Comparison of ENCODE assay signal across 16 cellular contexts in the genomic region with DNA sequence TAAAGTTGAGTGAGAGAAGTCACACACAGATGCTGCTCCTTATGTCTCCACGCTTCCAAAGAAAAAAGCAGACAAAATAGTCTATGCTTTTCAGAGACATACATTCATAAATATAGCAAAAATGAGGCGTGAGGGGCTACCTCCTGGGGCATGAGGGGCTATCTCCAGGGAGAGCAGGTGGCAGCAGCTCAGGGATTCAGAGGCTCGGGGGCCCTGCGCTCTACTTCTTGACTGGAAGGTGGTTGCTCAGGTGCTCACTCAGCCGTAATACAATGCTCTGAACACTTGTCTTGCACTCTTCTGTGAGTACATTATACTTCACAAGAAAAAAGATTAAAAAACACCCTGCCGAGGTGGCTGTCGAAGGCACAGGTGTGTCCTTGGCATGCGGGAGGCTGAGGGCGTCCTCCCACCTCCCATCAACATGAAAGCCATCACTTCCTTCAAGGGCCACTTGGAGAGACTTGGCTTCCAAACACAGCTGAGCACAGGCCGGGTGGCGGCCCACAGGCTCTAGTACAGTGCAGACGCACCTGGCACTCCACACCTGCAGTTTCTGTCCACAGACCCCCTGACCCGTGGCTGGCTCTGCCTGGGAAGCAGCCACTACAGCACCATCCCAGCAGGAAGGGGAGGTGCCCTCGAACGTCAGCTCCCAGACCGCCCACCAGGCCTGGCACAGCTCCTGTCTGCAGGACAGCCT. TPM values are rescaled to one million over a fixed set of nuclear protein-coding genes. Genes with fewer than 3 reads are reported as not detected.
DNase-seq lines count a peak whose midpoint lies in the region; FAIRE-seq and TF ChIP-seq lines count a peak whose summit lies in the region.
"Had no signal": no experiment of that assay in that cellular context is flagged by ENCODE, and none has a peak within 500 bp of the region (broad histone marks: within the 10 kb centered on the region; RNA-seq: fewer than 3 reads in every experiment).

No MANE protein-coding gene starts in this region.

- H3K18ac ChIP-seq in H9 (ENCODE audit: insufficient read length, low read depth, low read length), result no peak overlapping the region

- H3K56ac ChIP-seq in H9 (ENCODE audit: insufficient read length, low read depth, low read length), result no peak overlapping the region

- H3T11ph ChIP-seq in H9 (ENCODE audit: low read length), result no peak overlapping the region

- no peak overlapping the region for H3K27ac ChIP-seq in H9 (ENCODE audit: insufficient read length, low read depth, low read length)
- H3K27ac ChIP-seq in dorsolateral prefrontal cortex, result no peak overlapping the region
- H3K27ac ChIP-seq: PC-9 had no signal

- H3K36me3 Mint-ChIP-seq in H9 (ENCODE audit: insufficient read depth in 1 of 3, low read depth in 3 of 3), result peaks cover 0 to 13% (median 0%) of the 10 kb centered on the region in 3 experiments; a peak in 3 of 7 replicates

- no peaks in the 10 kb centered on the region for H3K9me3 ChIP-seq in H9 (ENCODE audit: control insufficient read depth, low read depth, low read length)

- H3K4me3 Mint-ChIP-seq in H9, result no peak overlapping the region
- H3K4me3 Mint-ChIP-seq: nephron had no signal

- in situ Hi-C loops in G401 (cut with HindIII; ENCODE audit: low sequenced_read_pairs), result no loop called here

- no peak overlapping the region for H2AFZ ChIP-seq in H9 (ENCODE audit: low read length)
- H2AFZ ChIP-seq: PC-9 had no signal

- peak; percentile 24 for DNase-seq in H9
- peak; percentile 94 for DNase-seq in NCI-H2171 treated with DMSO at 0.1 percent for 48 hours (lab: John Stamatoyannopoulos, UW)
- DNase-seq in dorsolateral prefrontal cortex, result peak in 8 of 10 donors; percentile 2 to 39 (median 14)
- peak; percentile 3 for DNase-seq in retina
- DNase-seq in G401 (ENCODE audit: low spot score), result no peak
- DNase-seq in CD1c-positive myeloid dendritic cell (ENCODE audit: extremely low spot score), result no peak
- DNase-seq in GM19239 (ENCODE audit: insufficient read length, low spot score), result no peak
- DNase-seq in EL, result no peak
- DNase-seq: activated CD4-positive, alpha-beta T cell treated with anti-CD3 and anti-CD28 coated beads, Interleukin-2, amount 50 U/mL, for 4 hours; amygdala; MV-4-11; PC-9; substantia nigra had no signal

- H3K9me3 Mint-ChIP-seq in H9, result no peaks in the 10 kb centered on the region
- H3K9me3 Mint-ChIP-seq: nephron had no signal

- no peak for FAIRE-seq in GM19239 (lab: Jason Lieb, UNC)
- FAIRE-seq: frontal cortex had no signal

- H3K23me2 ChIP-seq in H9 (ENCODE audit: insufficient read length, low read depth, low read length, poor library complexity, severe bottlenecking), result no peaks in the 10 kb centered on the region

- no peaks in the 10 kb centered on the region for H4K20me1 ChIP-seq in H9 (ENCODE audit: control insufficient read depth, insufficient read depth, insufficient read length)

- no peak overlapping the region for H3K4ac ChIP-seq in H9 (ENCODE audit: low read depth, low read length)

- H3K9ac ChIP-seq in H9 (ENCODE audit: extremely low read depth, insufficient read length, low read length), result no peak overlapping the region

- H2BK5ac ChIP-seq in H9 (ENCODE audit: insufficient read length, low read length), result no peak overlapping the region

- intact Hi-C loops in dorsolateral prefrontal cortex (cut with DNase I), result no loop called here

- H3K4me3 ChIP-seq in dorsolateral prefrontal cortex, result no peak overlapping the region
- H3K4me3 ChIP-seq: PC-9 had no signal

- WGBS in H9 (ENCODE audit: extremely low coverage, insufficient read length, low lambda C conversion rate), result no CpG with 5 or more reads among the region's 16 CpGs

- no peak overlapping the region for H4K91ac ChIP-seq in H9 (ENCODE audit: insufficient read length, low read depth, low read length)

- no peak overlapping the region; the same call in 1 of the 2 replicates for H3K14ac ChIP-seq in H9 (ENCODE audit: insufficient read depth, low read length)

- 0 out of 4 replicates have a peak, but pooled peaks cover 0 to 3% of the 10 kb centered on the region in 2 experiments for H3K4me1 Mint-ChIP-seq in H9
- H3K4me1 Mint-ChIP-seq: nephron had no signal

- no peak overlapping the region for H2BK12ac ChIP-seq in H9 (ENCODE audit: insufficient read length, low read depth, low read length)

- no peak overlapping the region for H2BK15ac ChIP-seq in H9 (ENCODE audit: low read depth, low read length)

- H3K27me3 ChIP-seq in H9 (ENCODE audit: insufficient read depth, low read length), result no peaks in the 10 kb centered on the region
- H3K27me3 ChIP-seq in dorsolateral prefrontal cortex, result no peaks in the 10 kb centered on the region

- no peaks in the 10 kb centered on the region for H3K4me1 ChIP-seq in H9 (ENCODE audit: insufficient read depth, low read length)

- no peaks in the 10 kb centered on the region for H3K79me1 ChIP-seq in H9 (ENCODE audit: insufficient read depth, low read depth, low read length, poor library complexity, severe bottlenecking)

- no peak overlapping the region for H4K5ac ChIP-seq in H9 (ENCODE audit: insufficient read length, low read depth, low read length)

- H2AK5ac ChIP-seq in H9 (ENCODE audit: insufficient read length, low read length), result no peak overlapping the region

- H3K79me2 ChIP-seq in H9 (ENCODE audit: insufficient read depth, low read length), result no peaks in the 10 kb centered on the region

- H3K27ac Mint-ChIP-seq in H9, result no peak overlapping the region
- H3K27ac Mint-ChIP-seq: nephron had no signal

- no peak overlapping the region for H4K8ac ChIP-seq in H9 (replicated peaks; ENCODE audit: insufficient read length, low read depth, low read length)

- H3K23ac ChIP-seq in H9 (ENCODE audit: insufficient read length, low read depth, low read length), result no peak overlapping the region

- no peak overlapping the region for H2BK20ac ChIP-seq in H9 (ENCODE audit: low read depth, low read length, poor library complexity, severe bottlenecking)

- H2BK120ac ChIP-seq in H9 (ENCODE audit: low read depth, low read length, poor library complexity, severe bottlenecking), result no peak overlapping the region

- no peaks in the 10 kb centered on the region for H3K27me3 Mint-ChIP-seq in H9 (ENCODE audit: low read depth)

- no peak overlapping the region for H3K4me2 ChIP-seq in H9 (ENCODE audit: insufficient read depth, insufficient read length, low read length)
- H3K4me2 ChIP-seq: PC-9 had no signal

- TF ChIP-seq CTCF in H9 (conservative IDR thresholded peaks at IDR 0.05) (no peak), dorsolateral prefrontal cortex (IDR thresholded peaks at IDR 0.05 in 54 of 56, conservative IDR thresholded peaks at IDR 0.05 in 2 of 56; ENCODE audit: low read depth in 1 of 56, partially characterized antibody in 56 of 56) (no peak)

RNA-seq across cellular contexts. Expression of gene GNB1L, which starts 37.0 kb away (rescaled TPM):
- total RNA-seq in H9 (2021), result 22.4 and 22.9 TPM in 2 replicates
- 10 to 100 TPM in 25 of 120 experiments, 1 to 10 TPM in 95; 4.8 to 17.5 (median 8.3) TPM for total RNA-seq in dorsolateral prefrontal cortex
- 20.4 TPM in 2 replicates for total RNA-seq in G401 (2014; rRNA removed; shearing (Covaris generic))

RNA-seq across cellular contexts. Expression of gene RTL10, which starts 37.0 kb away (rescaled TPM):
- 24.0 and 24.4 TPM in 2 replicates for total RNA-seq in H9 (2021)
- 10 to 100 TPM; 15.9 to 53.5 (median 30.1) TPM for total RNA-seq in dorsolateral prefrontal cortex
- total RNA-seq in G401 (2014; rRNA removed; shearing (Covaris generic)), result 4.6 and 11.0 TPM in 2 replicates

RNA-seq across cellular contexts. Expression of gene TBX1, which starts 57.1 kb away (rescaled TPM):
- 2.2 and 2.5 TPM in 2 replicates for total RNA-seq in H9 (2021)
- total RNA-seq in dorsolateral prefrontal cortex, result 1 to 10 TPM in 44 of 120 experiments, under 1 TPM in 62, not detected in 14; 0.24 to 3.0 (median 0.91) TPM
- total RNA-seq in G401 (2014; rRNA removed; shearing (Covaris generic)), result 15.4 and 32.1 TPM in 2 replicates
- total RNA-seq: frontal cortex, H4 had no signal

Comparison
In these comparisons a context has a peak if more than half of its experiments do, and no peak if none do; other contexts are left out.
1. DNase-seq: peak in H9 (single experiment), NCI-H2171 treated with DMSO at 0.1 percent for 48 hours (single experiment), dorsolateral prefrontal cortex (8 of 10) and retina (single experiment); none in G401 (single experiment), CD1c-positive myeloid dendritic cell (single experiment), GM19239 (single experiment) and EL (single experiment).